Comparison of ENCODE assay signal across 1 cellular context in the genomic region with DNA sequence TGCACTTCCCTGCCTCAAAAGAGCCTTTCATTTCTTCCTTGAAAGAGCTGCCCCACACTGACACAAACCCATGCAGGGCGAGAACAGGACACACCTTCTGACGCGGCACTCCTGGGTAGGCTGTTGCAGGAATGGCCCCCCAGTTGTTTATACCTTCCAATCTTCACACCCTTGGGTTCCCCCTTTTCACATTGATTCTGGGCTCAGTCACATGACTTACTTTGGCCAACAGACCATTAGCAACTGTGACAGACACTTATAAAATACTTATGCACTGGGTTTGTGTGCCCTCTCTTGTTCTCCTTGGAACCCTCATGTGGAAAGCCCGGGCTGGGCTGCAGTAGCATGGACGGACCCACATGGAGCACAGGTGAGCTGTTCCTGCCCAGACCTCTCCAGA.
TF ChIP-seq lines count a peak whose summit lies in the region.

No MANE protein-coding gene starts in this region.

TF ChIP-seq in HCT116, 20 proteins besides CTCF, POLR2A, EP300 and RAD21 (continued from another document):
- TF ChIP-seq, protein P1, sequence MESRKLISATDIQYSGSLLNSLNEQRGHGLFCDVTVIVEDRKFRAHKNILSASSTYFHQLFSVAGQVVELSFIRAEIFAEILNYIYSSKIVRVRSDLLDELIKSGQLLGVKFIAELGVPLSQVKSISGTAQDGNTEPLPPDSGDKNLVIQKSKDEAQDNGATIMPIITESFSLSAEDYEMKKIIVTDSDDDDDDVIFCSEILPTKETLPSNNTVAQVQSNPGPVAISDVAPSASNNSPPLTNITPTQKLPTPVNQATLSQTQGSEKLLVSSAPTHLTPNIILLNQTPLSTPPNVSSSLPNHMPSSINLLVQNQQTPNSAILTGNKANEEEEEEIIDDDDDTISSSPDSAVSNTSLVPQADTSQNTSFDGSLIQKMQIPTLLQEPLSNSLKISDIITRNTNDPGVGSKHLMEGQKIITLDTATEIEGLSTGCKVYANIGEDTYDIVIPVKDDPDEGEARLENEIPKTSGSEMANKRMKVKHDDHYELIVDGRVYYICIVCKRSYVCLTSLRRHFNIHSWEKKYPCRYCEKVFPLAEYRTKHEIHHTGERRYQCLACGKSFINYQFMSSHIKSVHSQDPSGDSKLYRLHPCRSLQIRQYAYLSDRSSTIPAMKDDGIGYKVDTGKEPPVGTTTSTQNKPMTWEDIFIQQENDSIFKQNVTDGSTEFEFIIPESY (IDR thresholded peaks at IDR 0.05; ENCODE audit: extremely low read depth, insufficient replicate concordance, low read length), result no peak
- TF ChIP-seq ZFX (IDR thresholded peaks at IDR 0.05), result no peak
- TF ChIP-seq FOSL1 (IDR thresholded peaks at IDR 0.05; ENCODE audit: low read depth), result no peak
- no peak for TF ChIP-seq ZNF274 (IDR thresholded peaks at IDR 0.05; ENCODE audit: low read depth, low read length)
- TF ChIP-seq, protein P2, sequence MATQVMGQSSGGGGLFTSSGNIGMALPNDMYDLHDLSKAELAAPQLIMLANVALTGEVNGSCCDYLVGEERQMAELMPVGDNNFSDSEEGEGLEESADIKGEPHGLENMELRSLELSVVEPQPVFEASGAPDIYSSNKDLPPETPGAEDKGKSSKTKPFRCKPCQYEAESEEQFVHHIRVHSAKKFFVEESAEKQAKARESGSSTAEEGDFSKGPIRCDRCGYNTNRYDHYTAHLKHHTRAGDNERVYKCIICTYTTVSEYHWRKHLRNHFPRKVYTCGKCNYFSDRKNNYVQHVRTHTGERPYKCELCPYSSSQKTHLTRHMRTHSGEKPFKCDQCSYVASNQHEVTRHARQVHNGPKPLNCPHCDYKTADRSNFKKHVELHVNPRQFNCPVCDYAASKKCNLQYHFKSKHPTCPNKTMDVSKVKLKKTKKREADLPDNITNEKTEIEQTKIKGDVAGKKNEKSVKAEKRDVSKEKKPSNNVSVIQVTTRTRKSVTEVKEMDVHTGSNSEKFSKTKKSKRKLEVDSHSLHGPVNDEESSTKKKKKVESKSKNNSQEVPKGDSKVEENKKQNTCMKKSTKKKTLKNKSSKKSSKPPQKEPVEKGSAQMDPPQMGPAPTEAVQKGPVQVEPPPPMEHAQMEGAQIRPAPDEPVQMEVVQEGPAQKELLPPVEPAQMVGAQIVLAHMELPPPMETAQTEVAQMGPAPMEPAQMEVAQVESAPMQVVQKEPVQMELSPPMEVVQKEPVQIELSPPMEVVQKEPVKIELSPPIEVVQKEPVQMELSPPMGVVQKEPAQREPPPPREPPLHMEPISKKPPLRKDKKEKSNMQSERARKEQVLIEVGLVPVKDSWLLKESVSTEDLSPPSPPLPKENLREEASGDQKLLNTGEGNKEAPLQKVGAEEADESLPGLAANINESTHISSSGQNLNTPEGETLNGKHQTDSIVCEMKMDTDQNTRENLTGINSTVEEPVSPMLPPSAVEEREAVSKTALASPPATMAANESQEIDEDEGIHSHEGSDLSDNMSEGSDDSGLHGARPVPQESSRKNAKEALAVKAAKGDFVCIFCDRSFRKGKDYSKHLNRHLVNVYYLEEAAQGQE (IDR thresholded peaks at IDR 0.05; ENCODE audit: low read depth), result no peak
- no peak for TF ChIP-seq ELF1 (IDR thresholded peaks at IDR 0.05; ENCODE audit: borderline replicate concordance, low read depth)
- no peak for TF ChIP-seq SP1 (IDR thresholded peaks at IDR 0.05; ENCODE audit: low read depth)
- TF ChIP-seq EZH2phosphoT487 (IDR thresholded peaks at IDR 0.05; ENCODE audit: borderline replicate concordance), result no peak
- TF ChIP-seq YY1 (IDR thresholded peaks at IDR 0.05; ENCODE audit: extremely low read depth, insufficient replicate concordance, low read depth, low read length), result no peak
- TF ChIP-seq SRF (IDR thresholded peaks at IDR 0.05; ENCODE audit: low read depth), result no peak
- TF ChIP-seq EZH2 (IDR thresholded peaks at IDR 0.05), result no peak
- no peak for TF ChIP-seq CBX3 (IDR thresholded peaks at IDR 0.05; ENCODE audit: low read depth)
- TF ChIP-seq, protein P3, sequence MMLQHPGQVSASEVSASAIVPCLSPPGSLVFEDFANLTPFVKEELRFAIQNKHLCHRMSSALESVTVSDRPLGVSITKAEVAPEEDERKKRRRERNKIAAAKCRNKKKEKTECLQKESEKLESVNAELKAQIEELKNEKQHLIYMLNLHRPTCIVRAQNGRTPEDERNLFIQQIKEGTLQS (IDR thresholded peaks at IDR 0.05), result no peak
- no peak for TF ChIP-seq TCF7L2 (IDR thresholded peaks at IDR 0.05; ENCODE audit: borderline replicate concordance, extremely low read depth, insufficient read depth, insufficient read length)
- no peak for TF ChIP-seq SIN3A (IDR thresholded peaks at IDR 0.05; ENCODE audit: low read depth)
- TF ChIP-seq, protein P4, sequence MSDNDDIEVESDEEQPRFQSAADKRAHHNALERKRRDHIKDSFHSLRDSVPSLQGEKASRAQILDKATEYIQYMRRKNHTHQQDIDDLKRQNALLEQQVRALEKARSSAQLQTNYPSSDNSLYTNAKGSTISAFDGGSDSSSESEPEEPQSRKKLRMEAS (IDR thresholded peaks at IDR 0.05), result no peak
- no peak for TF ChIP-seq POLR2AphosphoS5 (IDR thresholded peaks at IDR 0.05; ENCODE audit: low read depth, low read length)
- no peak for TF ChIP-seq CEBPB (IDR thresholded peaks at IDR 0.05; ENCODE audit: low read depth)
